ENCODE assay signal across 26 cellular contexts in genomic region chr17:27539152-27539551, GRCh38.
DNase-seq lines count a peak whose midpoint lies in the region; ATAC-seq, FAIRE-seq and TF ChIP-seq lines count a peak whose summit lies in the region.
"Had no signal": no experiment of that assay in that cellular context is flagged by ENCODE, and none has a peak within 500 bp of the region (broad histone marks: within the 10 kb centered on the region; RNA-seq: fewer than 3 reads in every experiment).

No MANE protein-coding gene starts in this region.

- H3K27ac ChIP-seq in A549, result peak overlapping the region; percentile 81 to 97
- peak overlapping the region; percentile 96 to 98 (median 97) for H3K27ac ChIP-seq in body of pancreas
- H3K27ac ChIP-seq in substantia nigra (ENCODE audit: low read depth, low read length, poor library complexity, severe bottlenecking), result peak overlapping the region; percentile 51
- no peak overlapping the region for H3K27ac ChIP-seq in gastroesophageal sphincter
- H3K27ac ChIP-seq: BLaER1 treated with 17β-estradiol and CSF1 and Interleukin-3, amounts not matched to agents 10 nM and 100 nM; right lobe of liver had no signal

- no peaks in the 10 kb centered on the region for H3K27me3 Mint-ChIP-seq in memory B cell
- H3K27me3 Mint-ChIP-seq: activated naive CD4-positive, alpha-beta T cell treated with anti-CD3 and anti-CD28 coated beads, Interleukin-2, amount 10 ng/mL, durations not matched to agents 7 days and 5 days; naive B cell; T-cell had no signal

- TF ChIP-seq CTCF in A549 (IDR thresholded peaks at IDR 0.05) (no peak), body of pancreas (IDR thresholded peaks at IDR 0.05) (no peak), mucosa of descending colon (IDR thresholded peaks at IDR 0.05) (no peak), gastroesophageal sphincter (IDR thresholded peaks at IDR 0.05) (no peak)

- H3K27me3 ChIP-seq in body of pancreas (no peaks in the 10 kb centered on the region), gastroesophageal sphincter (no peaks in the 10 kb centered on the region)
- H3K27me3 ChIP-seq: right lobe of liver had no signal

- CTCF ChIA-PET in A549 (lab: Yijun Ruan, JAX), result interaction anchor here (1.2 to 14.5 kb wide), 4 partner anchors 45 to 340 kb away, joined by 3 to 140 read pairs (median 38); partner anchors contain the start of gene KSR1

- H3K36me3 Mint-ChIP-seq in memory B cell, result no peaks in the 10 kb centered on the region
- H3K36me3 Mint-ChIP-seq: activated naive CD4-positive, alpha-beta T cell treated with anti-CD3 and anti-CD28 coated beads, Interleukin-2, amount 10 ng/mL, durations not matched to agents 7 days and 5 days; naive B cell; T-cell had no signal

- no peak overlapping the region for H3K4me3 Mint-ChIP-seq in memory B cell
- H3K4me3 Mint-ChIP-seq: activated naive CD4-positive, alpha-beta T cell treated with anti-CD3 and anti-CD28 coated beads, Interleukin-2, amount 10 ng/mL, durations not matched to agents 7 days and 5 days; activated T-cell treated with anti-CD3 and anti-CD28 coated beads, Interleukin-2, amount 50 U/mL, for 72 hours; T-cell had no signal

- no peak for ATAC-seq in A549
- ATAC-seq in body of pancreas, result peak; percentile 16
- no peak for ATAC-seq in memory B cell (ENCODE audit: low read depth)
- ATAC-seq in mucosa of descending colon, result no peak
- no peak for ATAC-seq in gastroesophageal sphincter
- no peak for ATAC-seq in GM18520 (IDR thresholded peaks at IDR 0.05; ENCODE audit: unreplicated experiment)
- ATAC-seq: activated CD4-positive, CD25-positive, alpha-beta regulatory T cell treated with anti-CD3 and anti-CD28 coated beads, Interleukin-2, amount 50 U/mL, for 24 hours; activated T-cell treated with anti-CD3 and anti-CD28 coated beads, Interleukin-2, amount 50 U/mL, for 72 hours; K562; T-cell had no signal

- TF ChIP-seq POLR2A in A549 (IDR thresholded peaks at IDR 0.05; ENCODE audit: low read length) (no peak), body of pancreas (IDR thresholded peaks at IDR 0.05) (peak in 1 of 3 donors; percentile 33), gastroesophageal sphincter (IDR thresholded peaks at IDR 0.05) (no peak)

- H3K4me1 ChIP-seq in A549, result peaks cover 85% of the 10 kb centered on the region
- H3K4me1 ChIP-seq in body of pancreas, result peaks cover 100% of the 10 kb centered on the region
- peaks cover 51% of the 10 kb centered on the region for H3K4me1 ChIP-seq in mucosa of descending colon (ENCODE audit: low read depth)
- peaks cover 0 to 51% (median 9%) of the 10 kb centered on the region in 3 donors for H3K4me1 ChIP-seq in gastroesophageal sphincter

- FAIRE-seq in A549 (lab: Jason Lieb, UNC), result no peak
- FAIRE-seq: A204.1, K562 had no signal

- H3K9me3 ChIP-seq in A549 (no peaks in the 10 kb centered on the region), body of pancreas (no peaks in the 10 kb centered on the region), mucosa of descending colon (no peaks in the 10 kb centered on the region), gastroesophageal sphincter (no peaks in the 10 kb centered on the region)
- H3K9me3 ChIP-seq: BLaER1 treated with 17β-estradiol and CSF1 and Interleukin-3, amounts not matched to agents 10 nM and 100 nM; right lobe of liver had no signal

- H3K4me3 ChIP-seq in A549, result no peak overlapping the region
- H3K4me3 ChIP-seq in body of pancreas, result no peak overlapping the region
- H3K4me3 ChIP-seq in mucosa of descending colon, result no peak overlapping the region
- H3K4me3 ChIP-seq in gastroesophageal sphincter, result no peak overlapping the region
- H3K4me3 ChIP-seq: BLaER1 treated with 17β-estradiol and CSF1 and Interleukin-3, amounts not matched to agents 10 nM and 100 nM; K562; right lobe of liver had no signal

- peak overlapping the region; percentile 64 for H3K27ac Mint-ChIP-seq in memory B cell
- H3K27ac Mint-ChIP-seq: activated naive CD4-positive, alpha-beta T cell treated with anti-CD3 and anti-CD28 coated beads, Interleukin-2, amount 10 ng/mL, durations not matched to agents 7 days and 5 days; activated T-cell treated with anti-CD3 and anti-CD28 coated beads, Interleukin-2, amount 50 U/mL, for 72 hours; T-cell had no signal

- no peak for TF ChIP-seq RAD21 in A549 (conservative IDR thresholded peaks at IDR 0.05 in 1 of 2, IDR thresholded peaks at IDR 0.05 in 1 of 2)

- no peak for TF ChIP-seq EP300 in A549 (IDR thresholded peaks at IDR 0.05)
- no peak for TF ChIP-seq EP300 in gastroesophageal sphincter (IDR thresholded peaks at IDR 0.05)

- DNase-seq in A549 (ENCODE audit: low read depth in 1 of 2, low spot score in 1 of 2) (no peak), body of pancreas (peak; percentile 52 to 78 (median 70)), memory B cell (ENCODE audit: low spot score in 2 of 2) (no peak), substantia nigra (lab: John Stamatoyannopoulos, UW) (no peak), mucosa of descending colon (no peak), iPS-NIHi7 (ENCODE audit: extremely low spot score) (no peak)
- DNase-seq: activated naive CD4-positive, alpha-beta T cell treated with anti-CD3 and anti-CD28 coated beads, Interleukin-2, amount 10 ng/mL, durations not matched to agents 7 days and 5 days; activated T-cell treated with anti-CD3 and anti-CD28 coated beads, Interleukin-2, amount 50 U/mL, for 72 hours; Calu3; EL; HCEC 1CT; MM.1S; naive B cell; NCI-H1436; NCI-H510A; occipital lobe; SIG-M5; stimulated activated CD8-positive, alpha-beta memory T cell treated with anti-CD3 and anti-CD28 coated beads, Interleukin-4, amount 100 ng/mL, for 48 hours; T-cell had no signal

- peak overlapping the region; percentile 86 for H3K4me2 ChIP-seq in A549

- intact Hi-C loops in body of pancreas (cut with DNase I) (no loop called here), mucosa of descending colon (cut with DNase I, micrococcal nuclease) (no loop called here)

- H3K4me1 Mint-ChIP-seq in memory B cell, result peaks cover 38% of the 10 kb centered on the region

- WGBS in A549 (ENCODE audit: missing lambda C conversion rate), result 86% methylated on average over 8 of the region's 8 CpGs
- WGBS in body of pancreas, 2 donors, result 46 to 49% methylated on average over 6 to 8 of the region's 8 CpGs
- WGBS in gastroesophageal sphincter (ENCODE audit: low coverage in 1 of 2), 2 donors, result 100% methylated on average over 3 of the region's 8 CpGs; no CpG with 5 or more reads in 1 of the 2 donors

- H3K36me3 ChIP-seq in body of pancreas (replicated peaks in 1 of 2; ENCODE audit: insufficient read depth in 1 of 2, low read depth in 2 of 2), result no peaks in the 10 kb centered on the region
- no peaks in the 10 kb centered on the region for H3K36me3 ChIP-seq in mucosa of descending colon (ENCODE audit: low read depth)
- H3K36me3 ChIP-seq in gastroesophageal sphincter, result no peaks in the 10 kb centered on the region
- H3K36me3 ChIP-seq: BLaER1 treated with 17β-estradiol and CSF1 and Interleukin-3, amounts not matched to agents 10 nM and 100 nM; right lobe of liver had no signal

- no peaks in the 10 kb centered on the region for H3K9me3 Mint-ChIP-seq in memory B cell
- H3K9me3 Mint-ChIP-seq: activated naive CD4-positive, alpha-beta T cell treated with anti-CD3 and anti-CD28 coated beads, Interleukin-2, amount 10 ng/mL, durations not matched to agents 7 days and 5 days; activated T-cell treated with anti-CD3 and anti-CD28 coated beads, Interleukin-2, amount 50 U/mL, for 72 hours; naive B cell; T-cell had no signal

- POLR2A ChIA-PET in A549 (lab: Yijun Ruan, JAX), result interaction anchor here (1.6 kb wide), 1 partner anchor 8 kb away, joined by 8 read pairs; no protein-coding TSS in a partner anchor

TF ChIP-seq in A549, 52 proteins besides CTCF, POLR2A, EP300 and RAD21:
- TF ChIP-seq PHF8 (IDR thresholded peaks at IDR 0.05; ENCODE audit: borderline replicate concordance, low read depth), result no peak
- no peak for TF ChIP-seq PBX3 (IDR thresholded peaks at IDR 0.05)
- TF ChIP-seq NR3C1 (IDR thresholded peaks at IDR 0.05), result no peak
- no peak for TF ChIP-seq KDM5A (IDR thresholded peaks at IDR 0.05)
- TF ChIP-seq POLR2AphosphoS2 (conservative IDR thresholded peaks at IDR 0.05; ENCODE audit: low read length), result no peak
- TF ChIP-seq FOSB (CRISPR knock-in tag; IDR thresholded peaks at IDR 0.05), result no peak
- no peak for TF ChIP-seq BCL3 (IDR thresholded peaks at IDR 0.05)
- no peak for TF ChIP-seq HOXB5 (CRISPR knock-in tag; IDR thresholded peaks at IDR 0.05)
- no peak for TF ChIP-seq TP53 (CRISPR knock-in tag; IDR thresholded peaks at IDR 0.05)
- TF ChIP-seq JUN (IDR thresholded peaks at IDR 0.05), result no peak
- no peak for TF ChIP-seq HOXB13 (CRISPR knock-in tag; IDR thresholded peaks at IDR 0.05; ENCODE audit: low read depth)
- no peak for TF ChIP-seq FOXS1 (CRISPR knock-in tag; IDR thresholded peaks at IDR 0.05)
- TF ChIP-seq ATOH8 (CRISPR knock-in tag; IDR thresholded peaks at IDR 0.05; ENCODE audit: low read depth), result no peak
- TF ChIP-seq ESRRA (IDR thresholded peaks at IDR 0.05; ENCODE audit: borderline replicate concordance, low read length), result no peak
TF ChIP-seq in A549: peak in this region for 0.

Comparison
In these comparisons a context has a peak if more than half of its experiments do, and no peak if none do; other contexts are left out.
1. DNase-seq: peak in body of pancreas (4 of 4); none in A549 (0 of 2), memory B cell (0 of 2), substantia nigra (0 of 49), mucosa of descending colon (0 of 3) and iPS-NIHi7 (single experiment).
2. H3K27ac ChIP-seq: peak in A549 (2 of 2), body of pancreas (4 of 4) and substantia nigra (single experiment); none in gastroesophageal sphincter (0 of 4).